ENCODE assay signal across 8 cellular contexts in genomic region chr15:78438595-78439285, GRCh38. TPM values are rescaled to one million over a fixed set of nuclear protein-coding genes. Genes with fewer than 3 reads are reported as not detected.
A peak's percentile ranks its signal among the peaks of the same experiment; 100 is the strongest.
DNase-seq lines count a peak whose midpoint lies in the region; ATAC-seq and TF ChIP-seq lines count a peak whose summit lies in the region.

No MANE protein-coding gene starts in this region.

- intact Hi-C loops in mucosa of descending colon (cut with DNase I, micrococcal nuclease) = no loop called here

- H3K36me3 ChIP-seq in mucosa of descending colon (ENCODE audit: low read depth) (no peaks in the 10 kb centered on the region), tibial nerve (peaks cover 0 to 25% (median 0%) of the 10 kb centered on the region in 3 donors)

- H3K4me1 ChIP-seq in mucosa of descending colon (ENCODE audit: low read depth) (peaks cover 30% of the 10 kb centered on the region), tibial nerve (peaks cover 0 to 56% (median 25%) of the 10 kb centered on the region in 4 donors)

- TF ChIP-seq EP300 in tibial nerve (IDR thresholded peaks at IDR 0.05) = no peak

- no peaks in the 10 kb centered on the region for H3K9me3 ChIP-seq in mucosa of descending colon
- no peaks in the 10 kb centered on the region for H3K9me3 ChIP-seq in tibial nerve

- peak overlapping the region; percentile 78 to 99 (median 96) for H3K27ac ChIP-seq in tibial nerve

- 0 to 2% methylated on average over 19 to 21 of the region's 24 CpGs for WGBS in tibial nerve, 2 donors

- H3K27me3 ChIP-seq in tibial nerve = no peaks in the 10 kb centered on the region

- H3K4me3 ChIP-seq in mucosa of descending colon (peak overlapping the region; percentile 93), tibial nerve (peak overlapping the region; percentile 81 to 100 (median 92))

- ATAC-seq in HG03457 (IDR thresholded peaks at IDR 0.05; ENCODE audit: unreplicated experiment) (peak; percentile 5), mucosa of descending colon (peak; percentile 4), GM18861 (IDR thresholded peaks at IDR 0.05; ENCODE audit: unreplicated experiment) (no peak)

- TF ChIP-seq CTCF in mucosa of descending colon (IDR thresholded peaks at IDR 0.05) (no peak), tibial nerve (IDR thresholded peaks at IDR 0.05) (no peak)

- TF ChIP-seq POLR2A in tibial nerve (IDR thresholded peaks at IDR 0.05) = no peak

- DNase-seq in activated CD8-positive, alpha-beta memory T cell treated with anti-CD3 and anti-CD28 coated beads for 24 hours = peak; percentile 73
- DNase-seq in activated CD8-positive, alpha-beta memory T cell treated with anti-CD3 and anti-CD28 coated beads, Interleukin-2, amount 50 U/mL, for 4 hours = no peak
- DNase-seq in UCSD-AML1 (lab: John Stamatoyannopoulos, UW; ENCODE audit: unreplicated experiment) (peak; percentile 42), ecto neural progenitor cell (ENCODE audit: low spot score) (peak; percentile 61), mucosa of descending colon (peak in 2 of 3 donors; percentile 50 to 78), tibial nerve (ENCODE audit: low spot score in 2 of 2) (no peak)

RNA-seq across cellular contexts. Expression of gene IREB2, which starts 0.7 kb away (rescaled TPM):
- total RNA-seq in mucosa of descending colon = 10 to 100 TPM; 51.7 to 62.7 (median 62.0) TPM
- total RNA-seq in tibial nerve = 10 to 100 TPM; 32.4 to 45.9 (median 42.4) TPM

Comparison
In these comparisons a context has a peak if more than half of its experiments do, and no peak if none do; other contexts are left out.
1. DNase-seq: peak in activated CD8-positive, alpha-beta memory T cell treated with anti-CD3 and anti-CD28 coated beads for 24 hours (single experiment), UCSD-AML1 (single experiment), ecto neural progenitor cell (single experiment) and mucosa of descending colon (2 of 3); none in activated CD8-positive, alpha-beta memory T cell treated with anti-CD3 and anti-CD28 coated beads, Interleukin-2, amount 50 U/mL, for 4 hours (single experiment) and tibial nerve (0 of 2).